In genomic region chr19:3605770-3606169, GRCh38 we compare ENCODE assay signal across 1 cellular context.
TF ChIP-seq lines count a peak whose summit lies in the region.

No MANE protein-coding gene starts in this region.

TF ChIP-seq in HEK293, 187 proteins besides CTCF, POLR2A, EP300 and RAD21 (continued from another document and continues in another):
- TF ChIP-seq, protein P1, sequence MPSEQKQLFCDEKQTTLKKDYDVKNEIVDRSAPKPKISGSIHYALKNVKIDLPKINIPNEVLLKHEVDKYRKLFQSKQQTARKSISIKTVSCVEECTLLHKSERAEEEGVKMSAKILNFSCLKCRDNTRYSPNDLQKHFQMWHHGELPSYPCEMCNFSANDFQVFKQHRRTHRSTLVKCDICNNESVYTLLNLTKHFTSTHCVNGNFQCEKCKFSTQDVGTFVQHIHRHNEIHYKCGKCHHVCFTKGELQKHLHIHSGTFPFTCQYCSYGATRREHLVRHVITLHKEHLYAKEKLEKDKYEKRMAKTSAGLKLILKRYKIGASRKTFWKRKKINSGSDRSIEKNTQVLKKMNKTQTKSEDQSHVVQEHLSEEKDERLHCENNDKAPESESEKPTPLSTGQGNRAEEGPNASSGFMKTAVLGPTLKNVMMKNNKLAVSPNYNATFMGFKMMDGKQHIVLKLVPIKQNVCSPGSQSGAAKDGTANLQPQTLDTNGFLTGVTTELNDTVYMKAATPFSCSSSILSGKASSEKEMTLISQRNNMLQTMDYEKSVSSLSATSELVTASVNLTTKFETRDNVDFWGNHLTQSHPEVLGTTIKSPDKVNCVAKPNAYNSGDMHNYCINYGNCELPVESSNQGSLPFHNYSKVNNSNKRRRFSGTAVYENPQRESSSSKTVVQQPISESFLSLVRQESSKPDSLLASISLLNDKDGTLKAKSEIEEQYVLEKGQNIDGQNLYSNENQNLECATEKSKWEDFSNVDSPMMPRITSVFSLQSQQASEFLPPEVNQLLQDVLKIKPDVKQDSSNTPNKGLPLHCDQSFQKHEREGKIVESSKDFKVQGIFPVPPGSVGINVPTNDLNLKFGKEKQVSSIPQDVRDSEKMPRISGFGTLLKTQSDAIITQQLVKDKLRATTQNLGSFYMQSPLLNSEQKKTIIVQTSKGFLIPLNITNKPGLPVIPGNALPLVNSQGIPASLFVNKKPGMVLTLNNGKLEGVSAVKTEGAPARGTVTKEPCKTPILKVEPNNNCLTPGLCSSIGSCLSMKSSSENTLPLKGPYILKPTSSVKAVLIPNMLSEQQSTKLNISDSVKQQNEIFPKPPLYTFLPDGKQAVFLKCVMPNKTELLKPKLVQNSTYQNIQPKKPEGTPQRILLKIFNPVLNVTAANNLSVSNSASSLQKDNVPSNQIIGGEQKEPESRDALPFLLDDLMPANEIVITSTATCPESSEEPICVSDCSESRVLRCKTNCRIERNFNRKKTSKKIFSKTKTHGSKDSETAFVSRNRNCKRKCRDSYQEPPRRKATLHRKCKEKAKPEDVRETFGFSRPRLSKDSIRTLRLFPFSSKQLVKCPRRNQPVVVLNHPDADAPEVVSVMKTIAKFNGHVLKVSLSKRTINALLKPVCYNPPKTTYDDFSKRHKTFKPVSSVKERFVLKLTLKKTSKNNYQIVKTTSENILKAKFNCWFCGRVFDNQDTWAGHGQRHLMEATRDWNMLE (tag by site-specific recombination; conservative IDR thresholded peaks at IDR 0.05; ENCODE audit: low read depth): no peak
- no peak for TF ChIP-seq ZNF791 (tag by site-specific recombination; IDR thresholded peaks at IDR 0.05)
- no peak for TF ChIP-seq ZNF521 (tag by site-specific recombination; IDR thresholded peaks at IDR 0.05)
- TF ChIP-seq, protein P2, sequence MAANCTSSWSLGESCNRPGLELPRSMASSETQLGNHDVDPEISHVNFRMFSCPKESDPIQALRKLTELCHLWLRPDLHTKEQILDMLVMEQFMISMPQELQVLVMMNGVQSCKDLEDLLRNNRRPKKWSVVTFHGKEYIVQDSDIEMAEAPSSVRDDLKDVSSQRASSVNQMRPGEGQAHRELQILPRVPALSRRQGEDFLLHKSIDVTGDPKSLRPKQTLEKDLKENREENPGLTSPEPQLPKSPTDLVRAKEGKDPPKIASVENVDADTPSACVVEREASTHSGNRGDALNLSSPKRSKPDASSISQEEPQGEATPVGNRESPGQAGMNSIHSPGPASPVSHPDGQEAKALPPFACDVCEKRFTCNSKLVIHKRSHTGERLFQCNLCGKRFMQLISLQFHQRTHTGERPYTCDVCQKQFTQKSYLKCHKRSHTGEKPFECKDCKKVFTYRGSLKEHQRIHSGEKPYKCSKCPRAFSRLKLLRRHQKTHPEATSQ (tag by site-specific recombination; IDR thresholded peaks at IDR 0.05): no peak
- TF ChIP-seq ZSCAN23 (tag by site-specific recombination; IDR thresholded peaks at IDR 0.05): no peak
- peak; percentile 29; the same call in 1 of the 2 replicates for TF ChIP-seq ZNF155 (tag by site-specific recombination; IDR thresholded peaks at IDR 0.05)
- TF ChIP-seq ZBTB17 (tag by site-specific recombination; IDR thresholded peaks at IDR 0.05): no peak
- no peak for TF ChIP-seq ZNF394 (tag by site-specific recombination; IDR thresholded peaks at IDR 0.05; ENCODE audit: borderline replicate concordance)
- no peak for TF ChIP-seq ZNF501 (tag by site-specific recombination; IDR thresholded peaks at IDR 0.05)
- no peak for TF ChIP-seq ZNF184 (tag by site-specific recombination; IDR thresholded peaks at IDR 0.05)
- TF ChIP-seq ZNF214 (tag by site-specific recombination; IDR thresholded peaks at IDR 0.05; ENCODE audit: borderline replicate concordance): no peak
- TF ChIP-seq ZNF138 (tag by site-specific recombination; IDR thresholded peaks at IDR 0.05; ENCODE audit: borderline replicate concordance): no peak
- no peak for TF ChIP-seq ZNF658 (tag by site-specific recombination; IDR thresholded peaks at IDR 0.05)
- no peak for TF ChIP-seq ZNF580 (tag by site-specific recombination; IDR thresholded peaks at IDR 0.05)
- TF ChIP-seq ZFP3 (tag by site-specific recombination; IDR thresholded peaks at IDR 0.05; ENCODE audit: low read depth): no peak
- TF ChIP-seq ZNF623 (tag by site-specific recombination; IDR thresholded peaks at IDR 0.05): no peak
- TF ChIP-seq ZNF777 (tag by site-specific recombination; IDR thresholded peaks at IDR 0.05; ENCODE audit: borderline replicate concordance): no peak
- no peak for TF ChIP-seq GLIS2 (tag by site-specific recombination; IDR thresholded peaks at IDR 0.05)
- TF ChIP-seq ZNF174 (tag by site-specific recombination; IDR thresholded peaks at IDR 0.05): no peak
- no peak for TF ChIP-seq PRDM10 (tag by site-specific recombination; IDR thresholded peaks at IDR 0.05)
- no peak for TF ChIP-seq ZNF391 (tag by site-specific recombination; IDR thresholded peaks at IDR 0.05; ENCODE audit: borderline replicate concordance, low read depth)
- no peak for TF ChIP-seq HOXD13 (CRISPR knock-in tag; IDR thresholded peaks at IDR 0.05; ENCODE audit: borderline replicate concordance)
- no peak for TF ChIP-seq ZNF510 (tag by site-specific recombination; IDR thresholded peaks at IDR 0.05; ENCODE audit: insufficient replicate concordance)
- TF ChIP-seq ZNF600 (tag by site-specific recombination; IDR thresholded peaks at IDR 0.05): 0 out of 2 replicates have a peak, but pooled peaks have one; percentile 37
- TF ChIP-seq ZNF48 (tag by site-specific recombination; IDR thresholded peaks at IDR 0.05): no peak
- TF ChIP-seq SP2 (tag by site-specific recombination; IDR thresholded peaks at IDR 0.05): no peak
- peak; percentile 82; the same call in 1 of the 2 replicates for TF ChIP-seq ZNF2 (tag by site-specific recombination; IDR thresholded peaks at IDR 0.05)
- TF ChIP-seq ZNF121 (tag by site-specific recombination; IDR thresholded peaks at IDR 0.05): no peak
- TF ChIP-seq ZNF830 (tag by site-specific recombination; IDR thresholded peaks at IDR 0.05; ENCODE audit: low read depth): no peak
- no peak for TF ChIP-seq ZNF488 (tag by site-specific recombination; IDR thresholded peaks at IDR 0.05)
- TF ChIP-seq ZNF366 (tag by site-specific recombination; conservative IDR thresholded peaks at IDR 0.05): no peak
- no peak for TF ChIP-seq HIC1 (tag by site-specific recombination; IDR thresholded peaks at IDR 0.05)
- 0 out of 2 replicates have a peak, but pooled peaks have one; percentile 21 for TF ChIP-seq ZBTB10 (tag by site-specific recombination; IDR thresholded peaks at IDR 0.05)
- TF ChIP-seq ZNF654 (tag by site-specific recombination; IDR thresholded peaks at IDR 0.05; ENCODE audit: low read depth): no peak
- no peak for TF ChIP-seq ZNF223 (tag by site-specific recombination; IDR thresholded peaks at IDR 0.05)
- no peak for TF ChIP-seq REST (tag by site-specific recombination; IDR thresholded peaks at IDR 0.05)
- TF ChIP-seq KLF10 (tag by site-specific recombination; IDR thresholded peaks at IDR 0.05): no peak
- no peak for TF ChIP-seq ZNF701 (tag by site-specific recombination; IDR thresholded peaks at IDR 0.05)
- TF ChIP-seq ZNF112 (tag by site-specific recombination; IDR thresholded peaks at IDR 0.05): no peak
- no peak for TF ChIP-seq ELK4 (IDR thresholded peaks at IDR 0.05; ENCODE audit: borderline replicate concordance, low read depth, low read length)
- no peak for TF ChIP-seq MYNN (tag by site-specific recombination; IDR thresholded peaks at IDR 0.05; ENCODE audit: borderline replicate concordance)
